ENCODE assay signal across 11 cellular contexts in genomic region chr20:34938466-34939163, GRCh38. TPM values are rescaled to one million over a fixed set of nuclear protein-coding genes. Genes with fewer than 3 reads are reported as not detected.
A peak's percentile ranks its signal among the peaks of the same experiment; 100 is the strongest.
DNase-seq lines count a peak whose midpoint lies in the region; ATAC-seq, FAIRE-seq and TF ChIP-seq lines count a peak whose summit lies in the region.
"Had no signal": no experiment of that assay in that cellular context is flagged by ENCODE, and none has a peak within 500 bp of the region (broad histone marks: within the 10 kb centered on the region; RNA-seq: fewer than 3 reads in every experiment).

No MANE protein-coding gene starts in this region.

- no peak overlapping the region for H3K27ac ChIP-seq in K562 (ENCODE audit: extremely low read depth, low read depth, low read length)
- H3K27ac ChIP-seq in lung (ENCODE audit: low read depth in 1 of 2, low read length in 1 of 2) = peak overlapping the region; percentile 56 to 65
- H3K27ac ChIP-seq in upper lobe of right lung = peak overlapping the region; percentile 55
- H3K27ac ChIP-seq: 22Rv1 had no signal

- H3K9ac ChIP-seq in K562 (ENCODE audit: insufficient read depth in 1 of 2, low read depth in 2 of 2, low read length in 2 of 2) = peak overlapping the region in 1 of 2 experiments; percentile 68; a peak in 2 of 4 replicates

- H4K20me1 ChIP-seq in K562 (replicated peaks; ENCODE audit: control insufficient read depth, insufficient read depth, low read length) = no peaks in the 10 kb centered on the region

- no peak for TF ChIP-seq CTCF in K562 (IDR thresholded peaks at IDR 0.05 in 2 of 3, conservative IDR thresholded peaks at IDR 0.05 in 1 of 3; ENCODE audit: insufficient read depth in 2 of 3, low read depth in 1 of 3, low read length in 3 of 3)
- no peak for TF ChIP-seq CTCF in lung (IDR thresholded peaks at IDR 0.05; ENCODE audit: control extremely low read depth, extremely low read depth)
- no peak for TF ChIP-seq CTCF in upper lobe of right lung (IDR thresholded peaks at IDR 0.05)

- H3K79me2 ChIP-seq in K562 (ENCODE audit: control insufficient read depth, insufficient read depth, low read length) = no peaks in the 10 kb centered on the region

- no peak overlapping the region for H3K4me2 ChIP-seq in K562 (ENCODE audit: insufficient read depth, low read length)

- no peaks in the 10 kb centered on the region for H3K9me1 ChIP-seq in K562 (ENCODE audit: control insufficient read depth, insufficient read depth, low read length)

- in situ Hi-C loops in K562 (cut with MboI) = no loop called here

- H3K4me1 ChIP-seq in K562 (replicated peaks in 1 of 2; ENCODE audit: control insufficient read depth in 2 of 2, insufficient read depth in 2 of 2, low read length in 2 of 2) (no peaks in the 10 kb centered on the region), lung (ENCODE audit: control insufficient read depth in 2 of 2, insufficient read depth in 2 of 2, low read length in 2 of 2) (peaks cover 0 to 2% of the 10 kb centered on the region in 2 donors), upper lobe of right lung (peaks cover 8% of the 10 kb centered on the region)

- CTCF ChIA-PET in K562 (lab: Yijun Ruan, JAX; ENCODE audit: low intra/inter-chr PET ratio) = interaction anchor here (0.6 kb wide), 1 partner anchor 183 kb away, joined by 3 read pairs; no protein-coding TSS in a partner anchor

- DNase-seq in NCI-H1092 (lab: John Stamatoyannopoulos, UW) (peak; percentile 8), NCI-H1092 treated with DMSO at 0.1 percent for 48 hours (lab: John Stamatoyannopoulos, UW) (no peak), K562 (ENCODE audit: extremely low read depth in 1 of 4, low spot score in 3 of 4) (no peak), lung (ENCODE audit: low spot score) (peak; percentile 51), upper lobe of right lung (peak; percentile 82), DMS114 treated with DMSO at 0.1 percent for 48 hours (lab: John Stamatoyannopoulos, UW; ENCODE audit: unreplicated experiment) (no peak)
- DNase-seq in stimulated activated CD4-positive, alpha-beta T cell treated with anti-CD3 and anti-CD28 coated beads, Interleukin-2, amount 100 ng/mL, for 24 hours = no peak
- no peak for DNase-seq in central memory CD4-positive, alpha-beta T cell

- BruUV-seq in K562 (replicated peaks; lab: Mats Ljungman, UMichigan) = no TSS peak

- H3K36me3 ChIP-seq in K562 (ENCODE audit: control insufficient read depth, insufficient read depth, low read length) = peaks cover 86% of the 10 kb centered on the region
- peaks cover 8 to 29% of the 10 kb centered on the region in 2 donors for H3K36me3 ChIP-seq in lung (ENCODE audit: control insufficient read depth in 2 of 2, insufficient read depth in 2 of 2, low read length in 2 of 2)
- H3K36me3 ChIP-seq in upper lobe of right lung = peaks cover 33% of the 10 kb centered on the region

- no peak for TF ChIP-seq RAD21 in K562 (CRISPR knock-in tag; conservative IDR thresholded peaks at IDR 0.05 in 1 of 2, IDR thresholded peaks at IDR 0.05 in 1 of 2)

- WGBS in K562 (ENCODE audit: insufficient coverage, low coverage, missing lambda C conversion rate) = 90% methylated on average over 14 of the region's 14 CpGs
- WGBS in lung, 2 donors = 58 to 69% methylated on average over 14 of the region's 14 CpGs

- intact Hi-C loops in K562 (cut with micrococcal nuclease) (no loop called here), upper lobe of right lung (cut with DNase I) (no loop called here)

- H3K9me3 ChIP-seq in K562 (replicated peaks; ENCODE audit: control insufficient read depth, insufficient read depth, low read depth, low read length) (no peaks in the 10 kb centered on the region), lung (ENCODE audit: control insufficient read depth in 2 of 2, insufficient read depth in 1 of 2, low read length in 1 of 2) (no peaks in the 10 kb centered on the region), upper lobe of right lung (no peaks in the 10 kb centered on the region)

- H3K27me3 ChIP-seq in K562 (ENCODE audit: control insufficient read depth in 2 of 2, insufficient read depth in 2 of 2, low read length in 2 of 2) = no peaks in the 10 kb centered on the region
- H3K27me3 ChIP-seq in lung (ENCODE audit: control insufficient read depth, insufficient read depth) = no peaks in the 10 kb centered on the region
- H3K27me3 ChIP-seq in upper lobe of right lung = no peaks in the 10 kb centered on the region

- no peak for TF ChIP-seq EP300 in K562 (IDR thresholded peaks at IDR 0.05; ENCODE audit: low read length)

- POLR2A ChIA-PET in K562 (lab: Yijun Ruan, JAX) = interaction anchor here (0.6 to 0.7 kb wide), 2 partner anchors 10 to 13 kb away, joined by 3 read pairs; no protein-coding TSS in a partner anchor

- H3K4me3 ChIP-seq in K562 = no peak overlapping the region
- H3K4me3 ChIP-seq in lung = no peak overlapping the region
- H3K4me3 ChIP-seq in upper lobe of right lung = no peak overlapping the region

- no peak overlapping the region for H2AFZ ChIP-seq in K562 (ENCODE audit: low read depth, low read length)

- FAIRE-seq in K562 (lab: Jason Lieb, UNC) = no peak
- FAIRE-seq: islet of Langerhans had no signal

- no peak for TF ChIP-seq POLR2A in K562 (conservative IDR thresholded peaks at IDR 0.05)

- ATAC-seq in K562 (no peak), lung (ENCODE audit: insufficient read depth, low FRiP score) (peak; percentile 55), upper lobe of right lung (peak; percentile 89)
- ATAC-seq: Panc1 had no signal

TF ChIP-seq in K562, 482 proteins besides CTCF, POLR2A, EP300 and RAD21:
- no peak for TF ChIP-seq FOXK1 (CRISPR knock-in tag; IDR thresholded peaks at IDR 0.05; ENCODE audit: borderline replicate concordance)
- no peak for TF ChIP-seq ZBTB43 (CRISPR knock-in tag; IDR thresholded peaks at IDR 0.05)
- TF ChIP-seq SPI1 (IDR thresholded peaks at IDR 0.05; ENCODE audit: borderline replicate concordance, low read depth, low read length) = 0 out of 2 replicates have a peak, but pooled peaks have one; percentile 12

RNA-seq across cellular contexts. Expression of gene GSS, which starts 17.0 kb away (rescaled TPM):
- total RNA-seq in K562 (2011; cell fraction: chromatin; rRNA removed; ENCODE audit: low replicate concordance) = 117 and 229 TPM in 2 replicates
- total RNA-seq in K562 (2011; cell fraction: nucleolus; rRNA removed) = 129 and 153 TPM in 2 replicates
- 124 and 131 TPM in 2 replicates for total RNA-seq in K562 (2011; cell fraction: nucleoplasm; rRNA removed)
- total RNA-seq in K562 (2014; rRNA removed) = 89.4 and 96.2 TPM in 2 replicates
- total RNA-seq in K562 (2014; rRNA removed; fragmentation: Illumina TruSeq; extraction: Trizol) = 67.1 and 71.3 TPM in 2 replicates
- 70.3 and 75.8 TPM in 2 replicates for total RNA-seq in K562 (2015; rRNA removed; fragmentation: Illumina TruSeq; extraction: Trizol)
- 85.7 and 93.2 TPM in 2 replicates for total RNA-seq in K562 (2021)
- 165 and 169 TPM in 2 replicates for polyA plus RNA-seq in K562 (2011; rRNA removed)
- 144 and 148 TPM in 2 replicates for polyA plus RNA-seq in K562 (2011; cell fraction: cytosol; rRNA removed)
- 503 and 533 TPM in 2 replicates for polyA plus RNA-seq in K562 (2011; cell fraction: nucleus; rRNA removed)
- polyA plus RNA-seq in K562 (2012) = 78.3 and 89.2 TPM in 2 replicates
- polyA plus RNA-seq in K562 (2014; fragmentation: Illumina TruSeq; extraction: Trizol) = 102 and 107 TPM in 2 replicates
- polyA plus RNA-seq in K562 (2014; fragmentation: Nextera tagmentation; extraction: Ambion mirVana) = 10 to 100 TPM; 18.4 to 40.4 TPM
- polyA plus RNA-seq in K562 (2014; rRNA removed) = 114 and 130 TPM in 2 replicates
- 71.0 and 82.8 TPM in 2 replicates for polyA minus RNA-seq in K562 (2011; rRNA and poly(A)+ RNA removed)
- polyA minus RNA-seq in K562 (2011; cell fraction: cytosol; rRNA and poly(A)+ RNA removed) = 36.4 and 44.4 TPM in 2 replicates
- 69.3 and 97.7 TPM in 2 replicates for polyA minus RNA-seq in K562 (2011; cell fraction: nucleus; rRNA and poly(A)+ RNA removed)
- total RNA-seq in lung = 10 to 100 TPM; 32.6 to 52.7 TPM
- 10 to 100 TPM; 43.7 to 52.2 TPM for polyA plus RNA-seq in lung
- total RNA-seq in upper lobe of right lung = 30.0 TPM

RNA-seq across cellular contexts. Expression of gene MYH7B, which starts 17.1 kb away (rescaled TPM):
- 2.0 and 2.6 TPM in 2 replicates for total RNA-seq in K562 (2011; cell fraction: chromatin; rRNA removed; ENCODE audit: low replicate concordance)
- total RNA-seq in K562 (2011; cell fraction: nucleolus; rRNA removed) = 1.2 TPM in 2 replicates
- 1.3 and 1.8 TPM in 2 replicates for total RNA-seq in K562 (2011; cell fraction: nucleoplasm; rRNA removed)
- total RNA-seq in K562 (2014; rRNA removed) = 0.14 TPM in 1 of 2 replicates, not detected in the other
- total RNA-seq in K562 (2014; rRNA removed; fragmentation: Illumina TruSeq; extraction: Trizol) = not detected in 2 replicates
- 0.11 TPM in 1 of 2 replicates, not detected in the other for total RNA-seq in K562 (2015; rRNA removed; fragmentation: Illumina TruSeq; extraction: Trizol)
- 0.11 and 0.13 TPM in 2 replicates for total RNA-seq in K562 (2021)
- polyA plus RNA-seq in K562 (2011; rRNA removed) = 0.22 and 0.37 TPM in 2 replicates
- 0.22 and 0.32 TPM in 2 replicates for polyA plus RNA-seq in K562 (2011; cell fraction: cytosol; rRNA removed)
- polyA plus RNA-seq in K562 (2011; cell fraction: nucleus; rRNA removed) = 0.80 and 1.3 TPM in 2 replicates
- 0.27 and 0.65 TPM in 2 replicates for polyA plus RNA-seq in K562 (2012)
- 0.06 and 0.07 TPM in 2 replicates for polyA plus RNA-seq in K562 (2014; fragmentation: Illumina TruSeq; extraction: Trizol)
- polyA plus RNA-seq in K562 (2014; fragmentation: Nextera tagmentation; extraction: Ambion mirVana) = not detected
- polyA plus RNA-seq in K562 (2014; rRNA removed) = 0.09 and 0.34 TPM in 2 replicates
- polyA minus RNA-seq in K562 (2011; rRNA and poly(A)+ RNA removed) = not detected in 2 replicates
- polyA minus RNA-seq in K562 (2011; cell fraction: cytosol; rRNA and poly(A)+ RNA removed) = not detected in 2 replicates
- polyA minus RNA-seq in K562 (2011; cell fraction: nucleus; rRNA and poly(A)+ RNA removed) = 0.56 and 0.67 TPM in 2 replicates
- under 1 TPM; 0.55 to 0.63 TPM for total RNA-seq in lung
- polyA plus RNA-seq in lung = under 1 TPM; 0.21 to 0.89 TPM
- 1.8 TPM for total RNA-seq in upper lobe of right lung

Comparison
In these comparisons a context has a peak if more than half of its experiments do, and no peak if none do; other contexts are left out.
1. DNase-seq: peak in NCI-H1092 (single experiment), lung (single experiment) and upper lobe of right lung (single experiment); none in NCI-H1092 treated with DMSO at 0.1 percent for 48 hours (single experiment), K562 (0 of 4), DMS114 treated with DMSO at 0.1 percent for 48 hours (single experiment), stimulated activated CD4-positive, alpha-beta T cell treated with anti-CD3 and anti-CD28 coated beads, Interleukin-2, amount 100 ng/mL, for 24 hours (0 of 2) and central memory CD4-positive, alpha-beta T cell (single experiment).